In genomic region chr6:18165746-18166145, GRCh38 we compare ENCODE assay signal across 16 cellular contexts.
"Had no signal": no experiment of that assay in that cellular context is flagged by ENCODE, and none has a peak within 500 bp of the region (broad histone marks: within the 10 kb centered on the region; RNA-seq: fewer than 3 reads in every experiment).

No MANE protein-coding gene starts in this region.

- ATAC-seq: activated CD4-positive, alpha-beta T cell treated with anti-CD3 and anti-CD28 coated beads for 36 hours; activated CD8-positive, alpha-beta T cell treated with anti-CD3 and anti-CD28 coated beads for 36 hours; activated T-cell treated with anti-CD3 and anti-CD28 coated beads, Interleukin-2, amount 50 U/mL, for 4 hours; pancreas; sciatic nerve; stimulated activated naive CD8-positive, alpha-beta T cell treated with anti-CD3 and anti-CD28 coated beads, Interleukin-15, amount 100 ng/mL, for 72 hours had no signal

- H3K4me3 Mint-ChIP-seq: activated CD4-positive, alpha-beta T cell treated with anti-CD3 and anti-CD28 coated beads for 36 hours; activated CD8-positive, alpha-beta T cell treated with anti-CD3 and anti-CD28 coated beads for 36 hours; activated T-cell treated with anti-CD3 and anti-CD28 coated beads, Interleukin-2, amount 50 U/mL, for 4 hours; endodermal cell; neural crest cell; stimulated activated naive CD8-positive, alpha-beta T cell treated with anti-CD3 and anti-CD28 coated beads, Interleukin-15, amount 100 ng/mL, for 72 hours had no signal

- H3K4me1 ChIP-seq: pancreas, upper lobe of right lung had no signal

- H3K27ac Mint-ChIP-seq: activated CD4-positive, alpha-beta T cell treated with anti-CD3 and anti-CD28 coated beads for 36 hours; activated CD8-positive, alpha-beta T cell treated with anti-CD3 and anti-CD28 coated beads for 36 hours; endodermal cell; stimulated activated naive CD8-positive, alpha-beta T cell treated with anti-CD3 and anti-CD28 coated beads, Interleukin-15, amount 100 ng/mL, for 72 hours had no signal

- H3K27me3 ChIP-seq: cardiac muscle cell, dorsolateral prefrontal cortex, pancreas, upper lobe of right lung had no signal

- H3K27me3 Mint-ChIP-seq: activated CD4-positive, alpha-beta T cell treated with anti-CD3 and anti-CD28 coated beads for 36 hours; activated CD8-positive, alpha-beta T cell treated with anti-CD3 and anti-CD28 coated beads for 36 hours; stimulated activated naive CD8-positive, alpha-beta T cell treated with anti-CD3 and anti-CD28 coated beads, Interleukin-15, amount 100 ng/mL, for 72 hours had no signal

- DNase-seq: activated CD4-positive, alpha-beta T cell treated with anti-CD3 and anti-CD28 coated beads for 36 hours; activated CD8-positive, alpha-beta T cell treated with anti-CD3 and anti-CD28 coated beads for 36 hours; activated effector memory CD4-positive, alpha-beta T cell treated with Interleukin-2 at 50 U/mL for 16 hours; activated naive CD4-positive, alpha-beta T cell treated with anti-CD3 and anti-CD28 coated beads, Interleukin-2, amount 50 U/mL, for 16 hours; activated T-cell treated with anti-CD3 and anti-CD28 coated beads, Interleukin-2, amount 50 U/mL, for 4 hours; dorsolateral prefrontal cortex; endodermal cell; glutamatergic neuron; hypothalamus; pancreas; stimulated activated CD4-positive, alpha-beta T cell treated with anti-CD3 and anti-CD28 coated beads, Interleukin-1b, Interleukin-23, amount 100 ng/mL, for 48 hours; stimulated activated naive CD8-positive, alpha-beta T cell treated with anti-CD3 and anti-CD28 coated beads, Interleukin-15, amount 100 ng/mL, for 72 hours; upper lobe of right lung had no signal

- H3K4me1 Mint-ChIP-seq: endodermal cell; neural crest cell; stimulated activated naive CD8-positive, alpha-beta T cell treated with anti-CD3 and anti-CD28 coated beads, Interleukin-15, amount 100 ng/mL, for 72 hours had no signal

- H3K9me3 Mint-ChIP-seq: neural crest cell had no signal

- H3K9me3 ChIP-seq: pancreas had no signal

- H3K4me3 ChIP-seq: cardiac muscle cell, dorsolateral prefrontal cortex, pancreas, upper lobe of right lung had no signal

- H3K27ac ChIP-seq: cardiac muscle cell, dorsolateral prefrontal cortex, pancreas, upper lobe of right lung had no signal
